ENCODE assay signal across 12 cellular contexts in the genomic region with DNA sequence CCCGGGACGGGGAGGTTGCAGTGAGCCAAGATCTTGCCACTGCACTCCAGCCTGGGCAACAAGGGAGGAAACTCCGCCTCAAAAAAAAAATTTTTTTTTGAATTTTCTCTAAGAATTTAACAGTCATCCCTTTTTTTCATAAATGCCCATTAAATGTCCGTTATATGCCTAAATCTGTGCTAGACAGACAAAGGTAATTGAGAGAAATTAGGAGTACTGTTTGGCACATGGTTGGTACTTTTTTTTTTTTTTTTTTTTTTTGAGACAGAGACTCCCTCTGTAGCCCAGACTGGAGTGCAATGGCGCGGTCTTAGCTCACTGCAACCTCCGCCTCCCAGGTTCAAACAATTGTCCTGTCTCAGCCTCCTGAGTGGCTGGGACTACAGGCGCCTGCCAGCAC. TPM values are rescaled to one million over a fixed set of nuclear protein-coding genes. Genes with fewer than 3 reads are reported as not detected.
A peak's percentile ranks its signal among the peaks of the same experiment; 100 is the strongest.
DNase-seq lines count a peak whose midpoint lies in the region; ATAC-seq, FAIRE-seq and TF ChIP-seq lines count a peak whose summit lies in the region.
"Had no signal": no experiment of that assay in that cellular context is flagged by ENCODE, and none has a peak within 500 bp of the region (broad histone marks: within the 10 kb centered on the region; RNA-seq: fewer than 3 reads in every experiment).

No MANE protein-coding gene starts in this region.

- ATAC-seq in activated naive CD8-positive, alpha-beta T cell treated with anti-CD3 and anti-CD28 coated beads, Interleukin-2, amount 50 U/mL, for 24 hours, result no peak
- no peak for ATAC-seq in naive thymus-derived CD4-positive, alpha-beta T cell
- ATAC-seq in HG03521 (IDR thresholded peaks at IDR 0.05; ENCODE audit: unreplicated experiment) (no peak), GM19035 (IDR thresholded peaks at IDR 0.05; ENCODE audit: unreplicated experiment) (no peak)
- ATAC-seq: Right ventricle myocardium inferior had no signal

- no peaks in the 10 kb centered on the region for H3K9me3 Mint-ChIP-seq in CD8-positive, alpha-beta memory T cell
- H3K9me3 Mint-ChIP-seq in activated naive CD8-positive, alpha-beta T cell treated with anti-CD3 and anti-CD28 coated beads, Interleukin-2, amount 50 U/mL, for 24 hours, result no peaks in the 10 kb centered on the region
- H3K9me3 Mint-ChIP-seq in naive thymus-derived CD4-positive, alpha-beta T cell, result peaks cover 0 to 3% (median 0%) of the 10 kb centered on the region in 11 donors

- no peaks in the 10 kb centered on the region for H3K27me3 ChIP-seq in CD8-positive, alpha-beta memory T cell (ENCODE audit: insufficient read depth, low read length, poor library complexity, severe bottlenecking)
- H3K27me3 ChIP-seq in HUES64 (ENCODE audit: insufficient read depth, low read length), result no peaks in the 10 kb centered on the region
- H3K27me3 ChIP-seq in naive thymus-derived CD4-positive, alpha-beta T cell (ENCODE audit: control insufficient read depth in 2 of 2, insufficient read depth in 2 of 2, low read length in 2 of 2), result no peaks in the 10 kb centered on the region
- H3K27me3 ChIP-seq: thyroid gland had no signal

- H3K4me3 Mint-ChIP-seq in CD8-positive, alpha-beta memory T cell, result peak overlapping the region in 4 of 7 donors; percentile 15 to 94 (median 81)
- peak overlapping the region; percentile 92 for H3K4me3 Mint-ChIP-seq in activated naive CD8-positive, alpha-beta T cell treated with anti-CD3 and anti-CD28 coated beads, Interleukin-2, amount 50 U/mL, for 24 hours
- peak overlapping the region in 8 of 10 donors; percentile 85 to 93 (median 86) for H3K4me3 Mint-ChIP-seq in naive thymus-derived CD4-positive, alpha-beta T cell

- no peak overlapping the region for H3K9ac ChIP-seq in HUES64 (ENCODE audit: low read depth, low read length)

- CTCF ChIA-PET in CD8-positive, alpha-beta memory T cell (lab: Charles Lee), result interaction anchor here (0.8 to 2.4 kb wide), 2 partner anchors 16 to 34 kb away, joined by 3 to 8 read pairs; a partner anchor contains a TSS
- CTCF ChIA-PET in naive thymus-derived CD4-positive, alpha-beta T cell (lab: Charles Lee), result no interaction called here

- no peaks in the 10 kb centered on the region for H3K9me3 ChIP-seq in CD8-positive, alpha-beta memory T cell (ENCODE audit: low read length)
- no peaks in the 10 kb centered on the region for H3K9me3 ChIP-seq in HUES64 (ENCODE audit: insufficient read depth, low read depth, low read length)
- no peaks in the 10 kb centered on the region for H3K9me3 ChIP-seq in naive thymus-derived CD4-positive, alpha-beta T cell (ENCODE audit: control insufficient read depth in 2 of 3, low read length in 3 of 3)
- H3K9me3 ChIP-seq: thyroid gland had no signal

- H3K36me3 ChIP-seq in CD8-positive, alpha-beta memory T cell (ENCODE audit: insufficient read depth, low read length), result no peaks in the 10 kb centered on the region
- no peaks in the 10 kb centered on the region for H3K36me3 ChIP-seq in HUES64 (ENCODE audit: insufficient read depth, low read length)
- H3K36me3 ChIP-seq in naive thymus-derived CD4-positive, alpha-beta T cell (ENCODE audit: control insufficient read depth in 2 of 3, insufficient read depth in 3 of 3, low read length in 3 of 3), result peaks cover 0 to 4% (median 0%) of the 10 kb centered on the region in 3 experiments
- H3K36me3 ChIP-seq: thyroid gland had no signal

- no peak overlapping the region for H3K4me3 ChIP-seq in CD8-positive, alpha-beta memory T cell (ENCODE audit: low read length)
- peak overlapping the region; percentile 99 for H3K4me3 ChIP-seq in HUES64 (ENCODE audit: low read length)
- no peak overlapping the region for H3K4me3 ChIP-seq in naive thymus-derived CD4-positive, alpha-beta T cell (ENCODE audit: low read length)

- 91% methylated on average over 8 of the region's 8 CpGs for WGBS in HUES64

- no peak for FAIRE-seq in GM12891 (lab: Jason Lieb, UNC)

- POLR2A ChIA-PET in CD8-positive, alpha-beta memory T cell (lab: Charles Lee), result interaction anchor here (0.7 to 2.0 kb wide), 2 partner anchors 33 to 185 kb away, joined by 3 to 20 read pairs; a partner anchor contains a TSS
- POLR2A ChIA-PET in naive thymus-derived CD4-positive, alpha-beta T cell (lab: Charles Lee), result no interaction called here

- TF ChIP-seq POLR2A in GM12891 (IDR thresholded peaks at IDR 0.05; ENCODE audit: low read depth, low read length), result no peak

- H3K36me3 Mint-ChIP-seq in CD8-positive, alpha-beta memory T cell, result peaks cover 0 to 13% (median 4%) of the 10 kb centered on the region in 3 donors
- no peaks in the 10 kb centered on the region for H3K36me3 Mint-ChIP-seq in activated naive CD8-positive, alpha-beta T cell treated with anti-CD3 and anti-CD28 coated beads, Interleukin-2, amount 50 U/mL, for 24 hours (ENCODE audit: low read depth)
- H3K36me3 Mint-ChIP-seq in naive thymus-derived CD4-positive, alpha-beta T cell, result peaks cover 0 to 7% (median 0%) of the 10 kb centered on the region in 5 donors

- H3K27ac Mint-ChIP-seq in CD8-positive, alpha-beta memory T cell, result peak overlapping the region in 2 of 8 donors; percentile 47 to 100
- no peak overlapping the region for H3K27ac Mint-ChIP-seq in activated naive CD8-positive, alpha-beta T cell treated with anti-CD3 and anti-CD28 coated beads, Interleukin-2, amount 50 U/mL, for 24 hours
- H3K27ac Mint-ChIP-seq in naive thymus-derived CD4-positive, alpha-beta T cell, result peak overlapping the region in 1 of 9 donors; percentile 82

- intact Hi-C loops in naive thymus-derived CD4-positive, alpha-beta T cell (cut with micrococcal nuclease), result no loop called here

- H3K4me1 ChIP-seq in CD8-positive, alpha-beta memory T cell (ENCODE audit: insufficient read depth, low read length), result peaks cover 25% of the 10 kb centered on the region
- H3K4me1 ChIP-seq in HUES64 (ENCODE audit: insufficient read depth, low read length), result no peaks in the 10 kb centered on the region; the same call in 1 of the 2 replicates
- peaks cover 16 to 22% of the 10 kb centered on the region in 2 donors for H3K4me1 ChIP-seq in naive thymus-derived CD4-positive, alpha-beta T cell (ENCODE audit: control insufficient read depth in 2 of 2, insufficient read depth in 2 of 2, low read length in 2 of 2)

- H3K27ac ChIP-seq in CD8-positive, alpha-beta memory T cell (ENCODE audit: low read depth, low read length), result peak overlapping the region; percentile 86
- H3K27ac ChIP-seq in HUES64 (ENCODE audit: low read depth, low read length), result no peak overlapping the region
- no peak overlapping the region for H3K27ac ChIP-seq in naive thymus-derived CD4-positive, alpha-beta T cell (ENCODE audit: low read depth, low read length)
- H3K27ac ChIP-seq: thyroid gland had no signal

- no peak for DNase-seq in CD8-positive, alpha-beta memory T cell
- DNase-seq in activated naive CD8-positive, alpha-beta T cell treated with anti-CD3 and anti-CD28 coated beads, Interleukin-2, amount 50 U/mL, for 24 hours, result no peak
- no peak for DNase-seq in naive thymus-derived CD4-positive, alpha-beta T cell
- DNase-seq in GM12891 (ENCODE audit: insufficient read length, low spot score) (no peak), KG1 (lab: John Stamatoyannopoulos, UW) (no peak)
- DNase-seq: HCEC 1CT, NCI-H187 treated with DMSO at 0.1 percent for 48 hours, thyroid gland had no signal

- peaks cover 41 to 66% (median 60%) of the 10 kb centered on the region in 3 donors for H3K4me1 Mint-ChIP-seq in CD8-positive, alpha-beta memory T cell
- peaks cover 59% of the 10 kb centered on the region for H3K4me1 Mint-ChIP-seq in activated naive CD8-positive, alpha-beta T cell treated with anti-CD3 and anti-CD28 coated beads, Interleukin-2, amount 50 U/mL, for 24 hours
- peaks cover 19 to 50% (median 41%) of the 10 kb centered on the region in 7 donors for H3K4me1 Mint-ChIP-seq in naive thymus-derived CD4-positive, alpha-beta T cell

- peaks cover 0 to 3% of the 10 kb centered on the region in 2 donors for H3K27me3 Mint-ChIP-seq in CD8-positive, alpha-beta memory T cell
- H3K27me3 Mint-ChIP-seq in activated naive CD8-positive, alpha-beta T cell treated with anti-CD3 and anti-CD28 coated beads, Interleukin-2, amount 50 U/mL, for 24 hours, result no peaks in the 10 kb centered on the region
- H3K27me3 Mint-ChIP-seq in naive thymus-derived CD4-positive, alpha-beta T cell, result no peaks in the 10 kb centered on the region

TF ChIP-seq in GM12891, 5 proteins besides CTCF, POLR2A, EP300 and RAD21:
- TF ChIP-seq POLR2AphosphoS5 (IDR thresholded peaks at IDR 0.05; ENCODE audit: low read depth, low read length), result no peak
- TF ChIP-seq POU2F2 (IDR thresholded peaks at IDR 0.05; ENCODE audit: low read depth, low read length), result no peak
- TF ChIP-seq TAF1 (IDR thresholded peaks at IDR 0.05; ENCODE audit: low read depth, low read length), result no peak
- no peak for TF ChIP-seq PAX5 (IDR thresholded peaks at IDR 0.05; ENCODE audit: insufficient read depth, low read length, severe bottlenecking)
- no peak for TF ChIP-seq SPI1 (IDR thresholded peaks at IDR 0.05; ENCODE audit: low read depth, low read length)

RNA-seq across cellular contexts. Expression of a gene that starts 1.7 kb away (rescaled TPM):
- 100 to 1,000 TPM; 107 to 108 TPM for total RNA-seq in CD8-positive, alpha-beta memory T cell
- polyA plus RNA-seq in CD8-positive, alpha-beta memory T cell, result 148 TPM
- polyA plus RNA-seq in HUES64 (2013, experiment 1 of 2), result 84.4 TPM
- polyA plus RNA-seq in HUES64 (2013, experiment 2 of 2), result 80.0 TPM
- 10 to 100 TPM; 26.6 to 84.9 (median 47.1) TPM for total RNA-seq in naive thymus-derived CD4-positive, alpha-beta T cell
- 100 to 1,000 TPM; 132 to 135 TPM for polyA plus RNA-seq in naive thymus-derived CD4-positive, alpha-beta T cell
- polyA plus RNA-seq in GM12891 (2012; ENCODE audit: low read depth, missing spikeins), result 39.8 TPM

RNA-seq across cellular contexts. Expression of a gene that starts 4.9 kb away (rescaled TPM):
- 10 to 100 TPM; 82.3 to 86.2 TPM for total RNA-seq in CD8-positive, alpha-beta memory T cell
- 6.2 TPM for polyA plus RNA-seq in CD8-positive, alpha-beta memory T cell
- polyA plus RNA-seq in HUES64 (2013, experiment 1 of 2), result 32.6 TPM
- polyA plus RNA-seq in HUES64 (2013, experiment 2 of 2), result 32.5 TPM
- 10 to 100 TPM; 14.0 to 70.7 (median 60.2) TPM for total RNA-seq in naive thymus-derived CD4-positive, alpha-beta T cell
- 1 to 10 TPM; 5.1 to 6.6 TPM for polyA plus RNA-seq in naive thymus-derived CD4-positive, alpha-beta T cell
- polyA plus RNA-seq in GM12891 (2012; ENCODE audit: low read depth, missing spikeins), result 12.7 TPM

RNA-seq across cellular contexts. Expression of a gene that starts 33.3 kb away (rescaled TPM):
- 10 to 100 TPM; 29.7 to 33.8 TPM for total RNA-seq in CD8-positive, alpha-beta memory T cell
- 12.7 TPM for polyA plus RNA-seq in CD8-positive, alpha-beta memory T cell
- 10.6 TPM for polyA plus RNA-seq in HUES64 (2013, experiment 1 of 2)
- polyA plus RNA-seq in HUES64 (2013, experiment 2 of 2), result 11.8 TPM
- 10 to 100 TPM; 33.3 to 49.5 (median 44.6) TPM for total RNA-seq in naive thymus-derived CD4-positive, alpha-beta T cell
- polyA plus RNA-seq in naive thymus-derived CD4-positive, alpha-beta T cell, result 10 to 100 TPM; 14.2 to 17.7 TPM
- polyA plus RNA-seq in GM12891 (2012; ENCODE audit: low read depth, missing spikeins), result 5.7 TPM
